Comparison of ENCODE assay signal across 8 cellular contexts in the genomic region with DNA sequence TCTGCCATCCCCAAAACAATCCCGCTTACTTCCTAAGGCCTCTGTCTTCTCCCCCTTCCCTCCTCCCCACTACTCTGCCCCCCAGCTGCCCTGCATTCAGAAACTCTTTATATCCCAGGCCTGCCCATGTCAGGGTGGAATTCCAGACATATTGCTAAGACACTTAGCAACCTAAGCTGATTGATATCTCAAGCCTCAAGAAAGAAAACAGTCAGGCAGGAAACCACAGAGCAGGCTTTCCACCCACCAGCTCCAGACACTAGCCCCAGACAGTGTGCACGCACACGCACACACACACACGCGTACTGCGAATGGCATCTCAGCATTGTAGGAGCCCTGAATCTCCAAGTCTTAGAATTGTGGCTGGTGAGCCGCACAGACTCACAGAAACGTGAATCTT. TPM values are rescaled to one million over a fixed set of nuclear protein-coding genes. Genes with fewer than 3 reads are reported as not detected.
DNase-seq lines count a peak whose midpoint lies in the region; ATAC-seq and TF ChIP-seq lines count a peak whose summit lies in the region.

No MANE protein-coding gene starts in this region.

- TF ChIP-seq CTCF in transverse colon (IDR thresholded peaks at IDR 0.05): no peak

- H3K9me3 ChIP-seq in transverse colon: no peaks in the 10 kb centered on the region

- no peak overlapping the region for H3K27ac Mint-ChIP-seq in activated naive CD4-positive, alpha-beta T cell treated with anti-CD3 and anti-CD28 coated beads, Interleukin-2, amount 50 U/mL, for 72 hours

- no peaks in the 10 kb centered on the region for H3K9me3 Mint-ChIP-seq in activated naive CD4-positive, alpha-beta T cell treated with anti-CD3 and anti-CD28 coated beads, Interleukin-2, amount 50 U/mL, for 72 hours

- no peaks in the 10 kb centered on the region for H3K36me3 ChIP-seq in transverse colon

- WGBS in transverse colon (ENCODE audit: low coverage in 1 of 2), 2 donors: 53 to 66% methylated on average over 8 of the region's 8 CpGs

- peaks cover 29 to 54% (median 38%) of the 10 kb centered on the region in 4 donors for H3K4me1 ChIP-seq in transverse colon

- no peaks in the 10 kb centered on the region for H3K27me3 ChIP-seq in transverse colon

- H3K36me3 Mint-ChIP-seq in activated naive CD4-positive, alpha-beta T cell treated with anti-CD3 and anti-CD28 coated beads, Interleukin-2, amount 50 U/mL, for 72 hours: no peaks in the 10 kb centered on the region

- intact Hi-C loops in transverse colon (cut with DNase I; ENCODE audit: low total_unique reads): no loop called here

- in situ Hi-C loops in transverse colon (cut with MboI; ENCODE audit: low pct_ligation_motif_present in 1 of 4, low pct_unique_long_range_greater_than_20kb in 1 of 4, low sequenced_read_pairs in 3 of 4): no loop called here

- H3K27ac ChIP-seq in transverse colon: peak overlapping the region in 3 of 4 donors; percentile 28 to 88 (median 83)

- DNase-seq in activated naive CD4-positive, alpha-beta T cell treated with anti-CD3 and anti-CD28 coated beads, Interleukin-2, amount 50 U/mL, for 72 hours (ENCODE audit: low spot score in 2 of 2): peak in 1 of 2 donors; percentile 30
- no peak for DNase-seq in activated naive CD4-positive, alpha-beta T cell treated with Interleukin-2 at 50 U/mL for 16 hours
- DNase-seq in UCSD-AML1 (lab: John Stamatoyannopoulos, UW; ENCODE audit: unreplicated experiment) (peak; percentile 77), glomerular visceral epithelial cell (ENCODE audit: extremely low spot score) (peak; percentile 96), transverse colon (no peak), RKO (ENCODE audit: low spot score) (no peak)

- TF ChIP-seq POLR2A in transverse colon (IDR thresholded peaks at IDR 0.05): no peak

- no peak overlapping the region for H3K4me3 ChIP-seq in transverse colon

- ATAC-seq in activated naive CD4-positive, alpha-beta T cell treated with anti-CD3 and anti-CD28 coated beads, Interleukin-2, amount 50 U/mL, for 72 hours: peak; percentile 80 to 96
- ATAC-seq in HG02763 (IDR thresholded peaks at IDR 0.05; ENCODE audit: unreplicated experiment) (no peak), HG02759 (IDR thresholded peaks at IDR 0.05; ENCODE audit: unreplicated experiment) (no peak)

- no peak for TF ChIP-seq EP300 in transverse colon (IDR thresholded peaks at IDR 0.05; ENCODE audit: low read depth)

RNA-seq across cellular contexts. Expression of a gene that starts 8.9 kb away (rescaled TPM):
- 1 to 10 TPM in 1 of 2 donors, under 1 TPM in 1; 0.30 to 3.0 TPM for total RNA-seq in activated naive CD4-positive, alpha-beta T cell treated with anti-CD3 and anti-CD28 coated beads, Interleukin-2, amount 50 U/mL, for 72 hours
- 10 to 100 TPM in 1 of 4 donors, 1 to 10 TPM in 3; 1.6 to 11.6 (median 6.2) TPM for total RNA-seq in transverse colon

RNA-seq across cellular contexts. Expression of a gene that starts 21.0 kb away (rescaled TPM):
- total RNA-seq in activated naive CD4-positive, alpha-beta T cell treated with anti-CD3 and anti-CD28 coated beads, Interleukin-2, amount 50 U/mL, for 72 hours: not detected
- total RNA-seq in transverse colon: 100 to 1,000 TPM in 1 of 4 donors, 10 to 100 TPM in 3; 52.7 to 105 (median 73.1) TPM

Comparison
In these comparisons a context has a peak if more than half of its experiments do, and no peak if none do; other contexts are left out.
1. ATAC-seq: peak in activated naive CD4-positive, alpha-beta T cell treated with anti-CD3 and anti-CD28 coated beads, Interleukin-2, amount 50 U/mL, for 72 hours (2 of 2); none in HG02763 (single experiment) and HG02759 (single experiment).
2. DNase-seq: peak in UCSD-AML1 (single experiment) and glomerular visceral epithelial cell (single experiment); none in activated naive CD4-positive, alpha-beta T cell treated with Interleukin-2 at 50 U/mL for 16 hours (single experiment), transverse colon (single experiment) and RKO (single experiment).
3. RNA of a gene that starts 21.0 kb away (total RNA-seq): 52.7 to 105 TPM in transverse colon; not detected in activated naive CD4-positive, alpha-beta T cell treated with anti-CD3 and anti-CD28 coated beads, Interleukin-2, amount 50 U/mL, for 72 hours; every median in the first group is over 10 times any median in the second.